In genomic region chr7:32194537-32194936, GRCh38 we compare ENCODE assay signal across 10 cellular contexts.
"Had no signal": no experiment of that assay in that cellular context is flagged by ENCODE, and none has a peak within 500 bp of the region (broad histone marks: within the 10 kb centered on the region; RNA-seq: fewer than 3 reads in every experiment).

No MANE protein-coding gene starts in this region.

- H3K4me3 ChIP-seq: GM23248, GM23338, HAP-1 had no signal

- H3K4me1 ChIP-seq: HAP-1 had no signal

- H3K27ac Mint-ChIP-seq: GM23338, H9, HFFc6 had no signal

- H3K9ac ChIP-seq: GM23248 had no signal

- H3K4me2 ChIP-seq: GM23338 had no signal

- H3K9me3 ChIP-seq: HAP-1 had no signal

- H3K36me3 ChIP-seq: HAP-1 had no signal

- H2AFZ ChIP-seq: GM23248, GM23338 had no signal

- H3K4me3 Mint-ChIP-seq: GM23338, H9, HFFc6 had no signal

- DNase-seq: GM23248, GOT3, H7, H9, HCEC 1CT, HFFc6 had no signal

- ATAC-seq: GM23338, HCT116 had no signal

- H3K27ac ChIP-seq: GM23248 had no signal

- H3K4me1 Mint-ChIP-seq: GM23338 had no signal

- FAIRE-seq: H1 had no signal
